In the genomic region with DNA sequence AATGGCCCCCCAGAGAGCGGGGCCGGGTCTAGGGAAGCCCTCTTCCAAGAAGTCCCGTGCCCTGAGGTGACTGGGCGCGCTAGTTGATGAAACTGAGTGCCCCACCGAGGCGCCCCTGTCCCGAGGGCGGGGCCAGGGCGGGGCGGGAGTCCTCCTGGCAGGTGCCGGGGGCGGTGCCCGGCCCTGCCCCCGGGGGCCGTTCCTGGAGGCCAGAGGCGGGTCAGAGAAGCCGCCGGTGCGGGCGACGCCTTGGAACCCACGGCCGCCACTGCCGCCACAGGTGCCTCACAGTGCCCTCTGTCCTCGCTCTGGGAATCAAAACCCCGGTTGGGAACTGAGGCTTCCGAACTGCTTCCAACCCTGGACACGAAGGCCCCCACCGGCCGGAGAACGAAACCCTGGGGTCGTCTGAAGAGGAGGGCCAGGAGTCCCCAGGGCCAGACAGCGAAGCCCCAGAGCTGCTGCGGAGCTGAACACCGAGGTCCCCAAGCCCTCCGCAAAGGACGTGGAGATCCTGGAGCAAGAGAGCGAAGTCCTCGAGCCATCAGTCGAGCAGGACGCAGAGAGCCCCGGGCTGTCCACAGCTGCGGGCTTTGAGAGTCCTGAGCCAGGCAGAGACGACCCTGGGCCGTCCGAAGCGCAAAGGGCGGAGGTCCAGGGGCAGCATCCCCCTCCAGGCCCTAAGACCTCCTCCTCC, we compare ENCODE assay signal across 7 cellular contexts. TPM values are rescaled to one million over a fixed set of nuclear protein-coding genes. Genes with fewer than 3 reads are reported as not detected.
DNase-seq lines count a peak whose midpoint lies in the region; ATAC-seq and TF ChIP-seq lines count a peak whose summit lies in the region.

TSS of gene MISP3 (plus strand) at position 252 of the 697 bp plus-strand sequence. CDS start 524 bp downstream, outside the sequence.

- H3K9me3 ChIP-seq in IMR-90 (ENCODE audit: control insufficient read depth, insufficient read depth, low read length) (no peaks in the 10 kb centered on the region), WERI-Rb-1 (ENCODE audit: severe bottlenecking) (no peaks in the 10 kb centered on the region), uterus (no peaks in the 10 kb centered on the region)

- no peaks in the 10 kb centered on the region for H3K36me3 ChIP-seq in IMR-90 (ENCODE audit: control insufficient read depth, insufficient read depth, low read length)
- H3K36me3 ChIP-seq in WERI-Rb-1 = no peaks in the 10 kb centered on the region
- no peaks in the 10 kb centered on the region for H3K36me3 ChIP-seq in uterus

- H3K27ac ChIP-seq in IMR-90 (ENCODE audit: insufficient read depth, low read length) = no peak within 1 kb of the TSS; the same call in 1 of the 2 replicates
- H3K27ac ChIP-seq in WERI-Rb-1 = peak within 1 kb of the TSS; percentile 78
- peak within 1 kb of the TSS; percentile 83 to 89 for H3K27ac ChIP-seq in uterus

- no peaks in the 10 kb centered on the region for H3K9me1 ChIP-seq in IMR-90 (ENCODE audit: insufficient read depth, low read length)

- no peak within 1 kb of the TSS for H2AK5ac ChIP-seq in IMR-90 (ENCODE audit: low read depth, low read length)

- H4K8ac ChIP-seq in IMR-90 (ENCODE audit: low read depth in 2 of 2, low read length in 2 of 2) = peak within 1 kb of the TSS; percentile 36 to 78; a peak in 2 of 4 replicates

- no peak within 1 kb of the TSS; the same call in 1 of the 2 replicates for H4K91ac ChIP-seq in IMR-90 (ENCODE audit: insufficient read depth, low read depth, low read length)

- peaks cover 0 to 14% of the 10 kb centered on the region in 2 experiments; a peak in 1 of 4 replicates for H3K79me1 ChIP-seq in IMR-90 (ENCODE audit: low read depth in 1 of 2, low read length in 2 of 2)

- H2BK5ac ChIP-seq in IMR-90 (ENCODE audit: low read depth, low read length, poor library complexity, severe bottlenecking) = peak within 1 kb of the TSS; percentile 1

- H2AFZ ChIP-seq in IMR-90 (replicated peaks; ENCODE audit: low read length, poor library complexity) = peak within 1 kb of the TSS; percentile 96

- TF ChIP-seq RAD21 in IMR-90 (IDR thresholded peaks at IDR 0.05; ENCODE audit: low read length) = no peak

- peak within 1 kb of the TSS; percentile 78; the same call in 1 of the 2 replicates for H3K23ac ChIP-seq in IMR-90 (ENCODE audit: low read depth, low read length)

- H3K27me3 ChIP-seq in IMR-90 (ENCODE audit: control insufficient read depth, insufficient read depth, low read length) = peaks cover 2% of the 10 kb centered on the region; the same call in 1 of the 2 replicates
- H3K27me3 ChIP-seq in WERI-Rb-1 (ENCODE audit: insufficient read depth, low read depth, severe bottlenecking) = no peaks in the 10 kb centered on the region
- no peaks in the 10 kb centered on the region for H3K27me3 ChIP-seq in uterus

- TF ChIP-seq CTCF in GM12875 (IDR thresholded peaks at IDR 0.05; ENCODE audit: borderline replicate concordance, insufficient read depth, low read depth, low read length) (no peak), IMR-90 (conservative IDR thresholded peaks at IDR 0.05; ENCODE audit: low read depth, low read length) (no peak), WERI-Rb-1 (IDR thresholded peaks at IDR 0.05; ENCODE audit: low read depth, low read length) (no peak), epithelial cell of esophagus (IDR thresholded peaks at IDR 0.05; ENCODE audit: insufficient read depth, low read depth, low read length, missing control alignments) (no peak), uterus (IDR thresholded peaks at IDR 0.05) (peak in 1 of 4 experiments; percentile 5)

- no peak within 1 kb of the TSS for H4K5ac ChIP-seq in IMR-90 (ENCODE audit: low read depth, low read length)

- H3K9ac ChIP-seq in IMR-90 (ENCODE audit: low read depth, low read length) = peak within 1 kb of the TSS; percentile 57; the same call in 1 of the 2 replicates

- intact Hi-C loops in IMR-90 (cut with micrococcal nuclease) = no loop called here
- intact Hi-C loops in uterus (cut with DNase I; ENCODE audit: low total_unique reads) = loop anchor here (2.0 to 5.0 kb wide), 2 partner anchors 188 to 475 kb away; no protein-coding TSS in a partner anchor

- peaks cover 14 to 25% (median 18%) of the 10 kb centered on the region in 3 donors for H3K4me1 Mint-ChIP-seq in naive B cell

- no peaks in the 10 kb centered on the region for H3K9me3 Mint-ChIP-seq in naive B cell

- H3K4me3 ChIP-seq in GM12875 (ENCODE audit: low read depth, low read length) = peak within 1 kb of the TSS; percentile 52
- peak within 1 kb of the TSS; percentile 61 for H3K4me3 ChIP-seq in IMR-90 (ENCODE audit: insufficient read depth, low read depth, low read length)
- H3K4me3 ChIP-seq in WERI-Rb-1 (ENCODE audit: low read depth, low read length) = peak within 1 kb of the TSS; percentile 64
- peak within 1 kb of the TSS; percentile 85 for H3K4me3 ChIP-seq in epithelial cell of esophagus (ENCODE audit: low read length)
- peak within 1 kb of the TSS; percentile 41 to 59 for H3K4me3 ChIP-seq in uterus

- in situ Hi-C loops in IMR-90 (cut with MboI; ENCODE audit: low sequenced_read_pairs) = loop anchor here (5.0 kb wide), 1 partner anchor 190 kb away; no protein-coding TSS in a partner anchor

- H3K4me2 ChIP-seq in IMR-90 (ENCODE audit: low read depth, low read length) = peak within 1 kb of the TSS; percentile 93

- H2AK9ac ChIP-seq in IMR-90 (replicated peaks; ENCODE audit: low read depth, low read length, poor library complexity) = peak within 1 kb of the TSS; percentile 85

- no peak within 1 kb of the TSS for H2BK15ac ChIP-seq in IMR-90 (ENCODE audit: low read depth, low read length)

- no peak within 1 kb of the TSS for H3K18ac ChIP-seq in IMR-90 (ENCODE audit: low read depth, low read length)

- DNase-seq in IMR-90 (no peak), WERI-Rb-1 (peak; percentile 71), epithelial cell of esophagus (ENCODE audit: low read depth) (no peak), naive B cell (no peak), uterus (peak in 1 of 2 donors; percentile 35)

- WGBS in IMR-90 (ENCODE audit: extremely low coverage in 2 of 2, insufficient read length in 1 of 2), 2 experiments = 9% methylated on average over 25 of the region's 49 CpGs; no CpG with 5 or more reads in 1 of the 2 experiments

- no TSS peak for BruUV-seq in IMR-90 (replicated peaks; lab: Mats Ljungman, UMichigan)

- H4K20me1 ChIP-seq in IMR-90 (ENCODE audit: insufficient read depth, low read length) = no peaks in the 10 kb centered on the region

- no peak within 1 kb of the TSS; the same call in 1 of the 2 replicates for H3K4ac ChIP-seq in IMR-90 (ENCODE audit: low read depth, low read length)

- H3K4me3 Mint-ChIP-seq in naive B cell = peak within 1 kb of the TSS; percentile 84 to 95 (median 90)

- CTCF ChIA-PET in IMR-90 (lab: Yijun Ruan, JAX) = interaction anchor here (1.0 to 1.3 kb wide), 4 partner anchors 13 to 332 kb away, joined by 3 to 4 read pairs (median 3); no protein-coding TSS in a partner anchor

- no peak for ATAC-seq in IMR-90 (ENCODE audit: low read depth)
- peak in 1 of 2 donors; percentile 5 for ATAC-seq in naive B cell (ENCODE audit: low read depth in 2 of 2)
- ATAC-seq in HG03460 (IDR thresholded peaks at IDR 0.05; ENCODE audit: unreplicated experiment) = no peak

- H3K4me1 ChIP-seq in IMR-90 (ENCODE audit: control insufficient read depth, insufficient read depth, low read length) = peaks cover 10% of the 10 kb centered on the region
- peaks cover 0 to 4% of the 10 kb centered on the region in 2 donors for H3K4me1 ChIP-seq in uterus

- peaks cover 0 to 10% (median 0%) of the 10 kb centered on the region in 3 donors for H3K27me3 Mint-ChIP-seq in naive B cell

- no peak within 1 kb of the TSS for H2BK120ac ChIP-seq in IMR-90 (ENCODE audit: low read depth, low read length)

- TF ChIP-seq POLR2A in IMR-90 (IDR thresholded peaks at IDR 0.05; ENCODE audit: low read depth, low read length) = no peak
- TF ChIP-seq POLR2A in uterus (IDR thresholded peaks at IDR 0.05) = no peak

- H2BK20ac ChIP-seq in IMR-90 (ENCODE audit: low read depth, low read length) = no peak within 1 kb of the TSS

- POLR2A ChIA-PET in IMR-90 (lab: Charles Lee; ENCODE audit: unreplicated experiment) = interaction anchor here (0.6 kb wide), 1 partner anchor 1710 kb away, joined by 10 read pairs; no protein-coding TSS in a partner anchor

- no peak within 1 kb of the TSS for H3K56ac ChIP-seq in IMR-90 (ENCODE audit: extremely low read depth, insufficient read depth, low read length)

- H3K27ac Mint-ChIP-seq in naive B cell = peak within 1 kb of the TSS in 2 of 6 donors; percentile 69 to 76

- H3K36me3 Mint-ChIP-seq in naive B cell = no peaks in the 10 kb centered on the region

- dilution Hi-C loops in IMR-90 (cut with HindIII; ENCODE audit: low sequenced_read_pairs, unreplicated experiment) = no loop called here

- H3K14ac ChIP-seq in IMR-90 (replicated peaks; ENCODE audit: low read depth, low read length) = no peak within 1 kb of the TSS

TF ChIP-seq in IMR-90, 13 proteins besides CTCF, POLR2A, EP300 and RAD21 (continues in another document):
- TF ChIP-seq MXI1 (IDR thresholded peaks at IDR 0.05; ENCODE audit: borderline replicate concordance, low read depth, low read length) = no peak
- no peak for TF ChIP-seq ELK1 (IDR thresholded peaks at IDR 0.05; ENCODE audit: borderline replicate concordance, low read depth, low read length)
- TF ChIP-seq RCOR1 (IDR thresholded peaks at IDR 0.05; ENCODE audit: insufficient replicate concordance, low read length) = no peak
- TF ChIP-seq, protein P1, sequence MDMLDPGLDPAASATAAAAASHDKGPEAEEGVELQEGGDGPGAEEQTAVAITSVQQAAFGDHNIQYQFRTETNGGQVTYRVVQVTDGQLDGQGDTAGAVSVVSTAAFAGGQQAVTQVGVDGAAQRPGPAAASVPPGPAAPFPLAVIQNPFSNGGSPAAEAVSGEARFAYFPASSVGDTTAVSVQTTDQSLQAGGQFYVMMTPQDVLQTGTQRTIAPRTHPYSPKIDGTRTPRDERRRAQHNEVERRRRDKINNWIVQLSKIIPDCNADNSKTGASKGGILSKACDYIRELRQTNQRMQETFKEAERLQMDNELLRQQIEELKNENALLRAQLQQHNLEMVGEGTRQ (IDR thresholded peaks at IDR 0.05; ENCODE audit: low read depth, low read length) = no peak
- TF ChIP-seq CHD1 (IDR thresholded peaks at IDR 0.05; ENCODE audit: low read depth, low read length) = no peak

RNA-seq across cellular contexts. Expression of gene MISP3, which starts in this region (rescaled TPM):
- total RNA-seq in IMR-90 (2012; rRNA removed) = under 0.01 TPM in 2 replicates
- polyA plus RNA-seq in IMR-90 (2012; rRNA removed) = 0.68 and 0.86 TPM in 2 replicates
- polyA plus RNA-seq in IMR-90 (2012; cell fraction: cytosol; rRNA removed) = 1.1 and 2.2 TPM in 2 replicates
- polyA plus RNA-seq in IMR-90 (2012; cell fraction: nucleus; rRNA removed; ENCODE audit: low replicate concordance) = 0.86 and 1.1 TPM in 2 replicates
- polyA plus RNA-seq in naive B cell (ENCODE audit: low read depth in 6 of 6) = under 1 TPM in 3 of 6 donors, not detected in 3; 0.16 to 0.53 (median 0.20) TPM
- total RNA-seq in uterus = 10 to 100 TPM in 1 of 4 donors, 1 to 10 TPM in 1, under 1 TPM in 1, not detected in 1; 0.55 to 23.8 (median 2.0) TPM
